8 cellular contexts compared by ENCODE assay signal in the genomic region with DNA sequence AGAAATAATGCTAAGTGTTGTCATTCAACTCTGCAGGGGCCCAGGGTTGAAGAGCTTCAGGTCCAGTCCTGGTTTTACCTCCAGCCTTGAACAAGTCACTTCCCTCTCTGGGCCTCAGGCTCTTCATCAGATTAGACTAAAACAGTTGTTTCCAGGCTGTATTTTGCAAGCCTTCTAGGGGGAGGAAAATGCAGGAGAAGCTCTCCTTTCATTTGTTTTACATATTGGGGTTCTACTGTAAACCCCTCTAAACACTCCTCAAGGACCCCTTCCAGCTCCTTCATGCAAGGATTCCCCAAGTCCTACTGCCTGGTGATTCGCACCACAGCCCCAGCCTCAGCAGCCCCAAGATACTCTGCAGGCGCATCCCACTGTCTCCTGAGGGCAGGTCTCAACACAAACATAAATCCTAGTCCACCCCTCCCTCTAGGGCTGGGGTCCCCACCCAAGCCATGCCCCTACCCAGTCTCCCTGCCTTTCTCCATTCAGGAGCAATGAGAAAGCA. TPM values are rescaled to one million over a fixed set of nuclear protein-coding genes. Genes with fewer than 3 reads are reported as not detected.
DNase-seq lines count a peak whose midpoint lies in the region; ATAC-seq and TF ChIP-seq lines count a peak whose summit lies in the region.

No MANE protein-coding gene starts in this region.

- H3F3A ChIP-seq in neural progenitor cell (ENCODE audit: low read depth) = peaks cover 18% of the 10 kb centered on the region

- H3K4me1 Mint-ChIP-seq in neural progenitor cell = peaks cover 36% of the 10 kb centered on the region

- peak overlapping the region; percentile 19 for H3K27ac ChIP-seq in neural progenitor cell

- H3K27me3 ChIP-seq in GM06990 (replicated peaks; ENCODE audit: control insufficient read depth, insufficient read depth, low read length) (no peaks in the 10 kb centered on the region), neural progenitor cell (no peaks in the 10 kb centered on the region)

- no peaks in the 10 kb centered on the region for H3K79me2 ChIP-seq in neural progenitor cell (ENCODE audit: low read depth)

- DNase-seq in GM06990 (ENCODE audit: extremely low read depth, insufficient read length) = peak; percentile 27
- peak; percentile 63 for DNase-seq in NCI-H226
- DNase-seq in dermis blood vessel endothelial cell = peak; percentile 55
- DNase-seq in neural progenitor cell (ENCODE audit: low spot score) = peak; percentile 30
- DNase-seq in NCI-H2171 treated with DMSO at 0.1 percent for 48 hours (lab: John Stamatoyannopoulos, UW) = no peak
- DNase-seq in C1 segment of cervical spinal cord (lab: John Stamatoyannopoulos, UW) = no peak

- H3K27me3 Mint-ChIP-seq in neural progenitor cell (ENCODE audit: insufficient read depth, low read depth) = peaks cover 5% of the 10 kb centered on the region

- no peak overlapping the region for H3K27ac Mint-ChIP-seq in neural progenitor cell

- no peaks in the 10 kb centered on the region for H3K9me3 ChIP-seq in neural progenitor cell (ENCODE audit: low read depth)

- no peak overlapping the region for H3K4me3 Mint-ChIP-seq in neural progenitor cell

- TF ChIP-seq CTCF in GM06990 (IDR thresholded peaks at IDR 0.05; ENCODE audit: insufficient read depth, low read length, poor library complexity, severe bottlenecking) (no peak), neural progenitor cell (IDR thresholded peaks at IDR 0.05) (no peak)

- no peak overlapping the region for H3K4me3 ChIP-seq in GM06990 (replicated peaks; ENCODE audit: low read depth, low read length)
- H3K4me3 ChIP-seq in neural progenitor cell = no peak overlapping the region

- ATAC-seq in HG03135 (IDR thresholded peaks at IDR 0.05; ENCODE audit: unreplicated experiment) (no peak), HG02981 (IDR thresholded peaks at IDR 0.05; ENCODE audit: unreplicated experiment) (no peak)

- H3K4me1 ChIP-seq in neural progenitor cell = peaks cover 39% of the 10 kb centered on the region

- H3K9ac ChIP-seq in neural progenitor cell = no peak overlapping the region

- no peaks in the 10 kb centered on the region for H3K36me3 ChIP-seq in GM06990 (ENCODE audit: control insufficient read depth, insufficient read depth, low read length)
- H3K36me3 ChIP-seq in neural progenitor cell = no peaks in the 10 kb centered on the region

- H4K20me1 ChIP-seq in neural progenitor cell (ENCODE audit: low read depth) = no peaks in the 10 kb centered on the region

- peak overlapping the region; percentile 57 for H3K4me2 ChIP-seq in neural progenitor cell

- no peaks in the 10 kb centered on the region for H3K36me3 Mint-ChIP-seq in neural progenitor cell

- peak overlapping the region; percentile 57 for H2AFZ ChIP-seq in neural progenitor cell (replicated peaks)

- peaks cover 6% of the 10 kb centered on the region for H3K9me3 Mint-ChIP-seq in neural progenitor cell

RNA-seq across cellular contexts. Expression of a gene that starts 2.7 kb away (rescaled TPM):
- total RNA-seq in dermis blood vessel endothelial cell (not detected in 2 replicates), neural progenitor cell (ENCODE audit: low replicate concordance) (0.28 and 0.32 TPM in 2 replicates)

RNA-seq across cellular contexts. Expression of a gene that starts 25.9 kb away (rescaled TPM):
- 0.17 TPM in 1 of 2 replicates, not detected in the other for total RNA-seq in dermis blood vessel endothelial cell
- 1.2 and 2.3 TPM in 2 replicates for total RNA-seq in neural progenitor cell (ENCODE audit: low replicate concordance)

Comparison
In these comparisons a context has a peak if more than half of its experiments do, and no peak if none do; other contexts are left out.
1. DNase-seq: peak in GM06990 (single experiment), NCI-H226 (single experiment), dermis blood vessel endothelial cell (single experiment) and neural progenitor cell (single experiment); none in NCI-H2171 treated with DMSO at 0.1 percent for 48 hours (single experiment) and C1 segment of cervical spinal cord (0 of 14).